Comparison of ENCODE assay signal across 9 cellular contexts in genomic region chr2:74740395-74741075, GRCh38.
A peak's percentile ranks its signal among the peaks of the same experiment; 100 is the strongest.
DNase-seq lines count a peak whose midpoint lies in the region; ATAC-seq and TF ChIP-seq lines count a peak whose summit lies in the region.
"Had no signal": no experiment of that assay in that cellular context is flagged by ENCODE, and none has a peak within 500 bp of the region (broad histone marks: within the 10 kb centered on the region; RNA-seq: fewer than 3 reads in every experiment).

No MANE protein-coding gene starts in this region.

- intact Hi-C loops in MCF 10A (cut with micrococcal nuclease), result loop anchor here (2.0 kb wide), 1 partner anchor 94 kb away; the partner anchor contains the start of gene HK2
- intact Hi-C loops in left colon (cut with DNase I, micrococcal nuclease), result no loop called here
- intact Hi-C loops in prostate gland (cut with DNase I), result no loop called here

- H3K27ac Mint-ChIP-seq in MCF 10A (ENCODE audit: low read depth, unreplicated experiment), result peak overlapping the region; percentile 95

- H3K36me3 ChIP-seq in prostate gland, result no peaks in the 10 kb centered on the region

- ATAC-seq in left colon (peak; percentile 97), HG03571 (IDR thresholded peaks at IDR 0.05; ENCODE audit: unreplicated experiment) (no peak)

- H3K9me3 ChIP-seq in prostate gland, result no peaks in the 10 kb centered on the region

- CTCF ChIA-PET in MCF 10A (lab: Yijun Ruan, JAX), result interaction anchor here (0.6 to 5.4 kb wide), 21 partner anchors 10 to 758 kb away, joined by 3 to 44 read pairs (median 3); no protein-coding TSS in a partner anchor

- no peak for TF ChIP-seq POLR2A in prostate gland (IDR thresholded peaks at IDR 0.05)

- POLR2A ChIA-PET in MCF 10A (lab: Yijun Ruan, JAX), result interaction anchor here (0.7 to 8.3 kb wide), 20 partner anchors 9 to 226 kb away, joined by 3 to 123 read pairs (median 4); partner anchors contain the start of genes HK2 and SEMA4F

- H3K9me3 Mint-ChIP-seq in MCF 10A (ENCODE audit: unreplicated experiment), result peaks cover 16% of the 10 kb centered on the region

- peak overlapping the region; percentile 28 for H3K4me3 Mint-ChIP-seq in MCF 10A (ENCODE audit: unreplicated experiment)

- H3K4me1 ChIP-seq in prostate gland (replicated peaks), result no peaks in the 10 kb centered on the region

- 47% methylated on average over 13 of the region's 13 CpGs for WGBS in prostate gland

- DNase-seq in AG20443 (ENCODE audit: low spot score), result peak; percentile 96
- DNase-seq in LoVo (ENCODE audit: low spot score), result peak; percentile 85
- DNase-seq in MCF 10A (ENCODE audit: unreplicated experiment), result peak; percentile 98
- DNase-seq in left colon, result peak; percentile 73 to 88
- DNase-seq in NK-92 treated with Interleukin-12 subunit alpha and Interleukin-12 subunit beta, amount 100 ng/mL, for 24 hours (lab: John Stamatoyannopoulos, UW), result no peak
- DNase-seq in cerebellum (ENCODE audit: low spot score), result no peak
- no peak for DNase-seq in prostate gland (ENCODE audit: low spot score)

- TF ChIP-seq CTCF in MCF 10A (IDR thresholded peaks at IDR 0.05; ENCODE audit: unreplicated experiment) (no peak), prostate gland (IDR thresholded peaks at IDR 0.05) (no peak)

- TSS peak; percentile 34 for BruUV-seq in MCF 10A (replicated peaks; lab: Mats Ljungman, UMichigan)

- no peak overlapping the region for H3K4me3 ChIP-seq in prostate gland

- no peaks in the 10 kb centered on the region for H3K27me3 Mint-ChIP-seq in MCF 10A (ENCODE audit: insufficient read depth, unreplicated experiment)

- H3K36me3 Mint-ChIP-seq in MCF 10A (ENCODE audit: insufficient read depth, unreplicated experiment), result no peaks in the 10 kb centered on the region

- H3K27ac ChIP-seq in prostate gland, result no peak overlapping the region
- H3K27ac ChIP-seq: parathyroid adenoma had no signal

- no peaks in the 10 kb centered on the region for H3K27me3 ChIP-seq in prostate gland (replicated peaks; ENCODE audit: insufficient read depth)

- H3K4me1 Mint-ChIP-seq in MCF 10A (ENCODE audit: insufficient read depth, unreplicated experiment), result peaks cover 26% of the 10 kb centered on the region

Comparison
In these comparisons a context has a peak if more than half of its experiments do, and no peak if none do; other contexts are left out.
1. DNase-seq: peak in AG20443 (single experiment), LoVo (single experiment), MCF 10A (single experiment) and left colon (2 of 2); none in NK-92 treated with Interleukin-12 subunit alpha and Interleukin-12 subunit beta, amount 100 ng/mL, for 24 hours (single experiment), cerebellum (single experiment) and prostate gland (single experiment).